In genomic region chr18:9869713-9870430, GRCh38 we compare ENCODE assay signal across 8 cellular contexts. TPM values are rescaled to one million over a fixed set of nuclear protein-coding genes. Genes with fewer than 3 reads are reported as not detected.
DNase-seq lines count a peak whose midpoint lies in the region; ATAC-seq and TF ChIP-seq lines count a peak whose summit lies in the region.

No MANE protein-coding gene starts in this region.

- no peak overlapping the region for H2BK20ac ChIP-seq in H9 (ENCODE audit: low read depth, low read length, poor library complexity, severe bottlenecking)

- H3K9me3 Mint-ChIP-seq in H9, result peaks cover 20 to 21% of the 10 kb centered on the region in 2 experiments
- peaks cover 14% of the 10 kb centered on the region for H3K9me3 Mint-ChIP-seq in stimulated activated effector memory CD8-positive, alpha-beta T cell treated with anti-CD3 and anti-CD28 coated beads, Interleukin-12 subunit alpha, Interleukin-12 subunit beta, amount 100 ng/mL, for 72 hours

- ATAC-seq in esophagus mucosa, result peak; percentile 43
- peak; percentile 73 for ATAC-seq in stimulated activated effector memory CD8-positive, alpha-beta T cell treated with anti-CD3 and anti-CD28 coated beads, Interleukin-12 subunit alpha, Interleukin-12 subunit beta, amount 100 ng/mL, for 72 hours

- H3K79me2 ChIP-seq in H9 (ENCODE audit: insufficient read depth, low read length), result no peaks in the 10 kb centered on the region

- no peak overlapping the region for H4K91ac ChIP-seq in H9 (ENCODE audit: insufficient read length, low read depth, low read length)

- H3K9me3 ChIP-seq in H9 (ENCODE audit: control insufficient read depth, low read depth, low read length), result no peaks in the 10 kb centered on the region

- peak overlapping the region in 1 of 2 experiments; percentile 14; a peak in 2 of 5 replicates for H3K4me3 Mint-ChIP-seq in H9
- H3K4me3 Mint-ChIP-seq in stimulated activated effector memory CD8-positive, alpha-beta T cell treated with anti-CD3 and anti-CD28 coated beads, Interleukin-12 subunit alpha, Interleukin-12 subunit beta, amount 100 ng/mL, for 72 hours, result no peak overlapping the region

- peak overlapping the region; percentile 45 to 96 (median 61); a peak in 5 of 7 replicates for H3K27ac Mint-ChIP-seq in H9
- H3K27ac Mint-ChIP-seq in stimulated activated effector memory CD8-positive, alpha-beta T cell treated with anti-CD3 and anti-CD28 coated beads, Interleukin-12 subunit alpha, Interleukin-12 subunit beta, amount 100 ng/mL, for 72 hours, result no peak overlapping the region

- no peaks in the 10 kb centered on the region for H3K27me3 ChIP-seq in H9 (ENCODE audit: insufficient read depth, low read length)

- H2AK5ac ChIP-seq in H9 (ENCODE audit: insufficient read length, low read length), result no peak overlapping the region

- H3K14ac ChIP-seq in H9 (ENCODE audit: insufficient read depth, low read length), result no peak overlapping the region

- H3K4ac ChIP-seq in H9 (ENCODE audit: low read depth, low read length), result no peak overlapping the region

- H3K4me1 Mint-ChIP-seq in H9, result peaks cover 31 to 33% of the 10 kb centered on the region in 2 experiments
- peaks cover 15% of the 10 kb centered on the region for H3K4me1 Mint-ChIP-seq in stimulated activated effector memory CD8-positive, alpha-beta T cell treated with anti-CD3 and anti-CD28 coated beads, Interleukin-12 subunit alpha, Interleukin-12 subunit beta, amount 100 ng/mL, for 72 hours

- H3K18ac ChIP-seq in H9 (ENCODE audit: insufficient read length, low read depth, low read length), result peak overlapping the region; percentile 47

- H2BK120ac ChIP-seq in H9 (ENCODE audit: low read depth, low read length, poor library complexity, severe bottlenecking), result no peak overlapping the region

- peak overlapping the region; percentile 3 for H2AFZ ChIP-seq in H9 (ENCODE audit: low read length)

- H3K36me3 Mint-ChIP-seq in H9 (ENCODE audit: insufficient read depth in 1 of 3, low read depth in 3 of 3), result peaks cover 11 to 24% (median 12%) of the 10 kb centered on the region in 3 experiments
- H3K36me3 Mint-ChIP-seq in stimulated activated effector memory CD8-positive, alpha-beta T cell treated with anti-CD3 and anti-CD28 coated beads, Interleukin-12 subunit alpha, Interleukin-12 subunit beta, amount 100 ng/mL, for 72 hours, result no peaks in the 10 kb centered on the region

- no CpG with 5 or more reads among the region's 9 CpGs for WGBS in H9 (ENCODE audit: extremely low coverage, insufficient read length, low lambda C conversion rate)

- H3K27ac ChIP-seq in H9 (ENCODE audit: insufficient read length, low read depth, low read length), result no peak overlapping the region

- H3K4me1 ChIP-seq in H9 (ENCODE audit: insufficient read depth, low read length), result peaks cover 10% of the 10 kb centered on the region; the same call in 1 of the 2 replicates

- no peak overlapping the region for H2BK15ac ChIP-seq in H9 (ENCODE audit: low read depth, low read length)

- no peak overlapping the region for H3K4me2 ChIP-seq in H9 (ENCODE audit: insufficient read depth, insufficient read length, low read length)

- H3K56ac ChIP-seq in H9 (ENCODE audit: insufficient read length, low read depth, low read length), result no peak overlapping the region

- H4K20me1 ChIP-seq in H9 (ENCODE audit: control insufficient read depth, insufficient read depth, insufficient read length), result no peaks in the 10 kb centered on the region

- no peak overlapping the region for H4K8ac ChIP-seq in H9 (replicated peaks; ENCODE audit: insufficient read length, low read depth, low read length)

- no peak overlapping the region for H3T11ph ChIP-seq in H9 (ENCODE audit: low read length)

- peaks cover 2% of the 10 kb centered on the region; the same call in 1 of the 2 replicates for H3K27me3 Mint-ChIP-seq in H9 (ENCODE audit: low read depth)

- no peak overlapping the region for H2BK5ac ChIP-seq in H9 (ENCODE audit: insufficient read length, low read length)

- H4K5ac ChIP-seq in H9 (ENCODE audit: insufficient read length, low read depth, low read length), result no peak overlapping the region

- DNase-seq in EH (ENCODE audit: low read depth), result peak; percentile 89
- DNase-seq in H9, result no peak
- peak; percentile 56 for DNase-seq in NCI-H69 (lab: John Stamatoyannopoulos, UW)
- no peak for DNase-seq in stimulated activated effector memory CD8-positive, alpha-beta T cell treated with anti-CD3 and anti-CD28 coated beads, Interleukin-12 subunit alpha, Interleukin-12 subunit beta, amount 100 ng/mL, for 72 hours (ENCODE audit: low spot score in 2 of 2)
- no peak for DNase-seq in NCI-H2107 treated with DMSO at 0.1 percent for 48 hours (lab: John Stamatoyannopoulos, UW; ENCODE audit: unreplicated experiment)
- no peak for DNase-seq in NCI-H1105 treated with DMSO at 0.1 percent for 48 hours (lab: John Stamatoyannopoulos, UW)
- no peak for DNase-seq in DMS153 (lab: John Stamatoyannopoulos, UW)

- H3K23ac ChIP-seq in H9 (ENCODE audit: insufficient read length, low read depth, low read length), result no peak overlapping the region

- H3K79me1 ChIP-seq in H9 (ENCODE audit: insufficient read depth, low read depth, low read length, poor library complexity, severe bottlenecking), result no peaks in the 10 kb centered on the region

- H3K9ac ChIP-seq in H9 (ENCODE audit: extremely low read depth, insufficient read length, low read length), result no peak overlapping the region

- H2BK12ac ChIP-seq in H9 (ENCODE audit: insufficient read length, low read depth, low read length), result no peak overlapping the region

- no peaks in the 10 kb centered on the region for H3K23me2 ChIP-seq in H9 (ENCODE audit: insufficient read length, low read depth, low read length, poor library complexity, severe bottlenecking)

- no peak for TF ChIP-seq CTCF in H9 (conservative IDR thresholded peaks at IDR 0.05)

RNA-seq across cellular contexts. Expression of gene TXNDC2, which starts 15.9 kb away (rescaled TPM):
- total RNA-seq in H9 (2021), result 0.28 TPM in 1 of 2 replicates, not detected in the other
- not detected for total RNA-seq in esophagus mucosa

RNA-seq across cellular contexts. Expression of gene VAPA, which starts 43.9 kb away (rescaled TPM):
- total RNA-seq in H9 (2021) (126 and 141 TPM in 2 replicates), esophagus mucosa (232 TPM)

Comparison
In these comparisons a context has a peak if more than half of its experiments do, and no peak if none do; other contexts are left out.
1. DNase-seq: peak in EH (single experiment) and NCI-H69 (single experiment); none in H9 (single experiment), stimulated activated effector memory CD8-positive, alpha-beta T cell treated with anti-CD3 and anti-CD28 coated beads, Interleukin-12 subunit alpha, Interleukin-12 subunit beta, amount 100 ng/mL, for 72 hours (0 of 2), NCI-H2107 treated with DMSO at 0.1 percent for 48 hours (single experiment), NCI-H1105 treated with DMSO at 0.1 percent for 48 hours (single experiment) and DMS153 (single experiment).